In genomic region chr7:98282727-98283126, GRCh38 we compare ENCODE assay signal across 8 cellular contexts. TPM values are rescaled to one million over a fixed set of nuclear protein-coding genes. Genes with fewer than 3 reads are reported as not detected.
DNase-seq lines count a peak whose midpoint lies in the region; ATAC-seq, FAIRE-seq and TF ChIP-seq lines count a peak whose summit lies in the region.

No MANE protein-coding gene starts in this region.

- peak overlapping the region; percentile 16 to 83 (median 62) for H3K27ac Mint-ChIP-seq in IgD-negative memory B cell
- H3K27ac Mint-ChIP-seq in central memory CD8-positive, alpha-beta T cell (ENCODE audit: low read depth) = peak overlapping the region; percentile 71

- CTCF ChIA-PET in A549 (lab: Yijun Ruan, JAX) = interaction anchor here (0.8 to 1.2 kb wide), 3 partner anchors 12 to 138 kb away, joined by 3 to 7 read pairs (median 3); partner anchors contain the start of gene BAIAP2L1

- FAIRE-seq in A549 (lab: Jason Lieb, UNC) = no peak

- no peaks in the 10 kb centered on the region for H3K27me3 ChIP-seq in mucosa of stomach (ENCODE audit: control insufficient read depth, insufficient read depth, low read length)

- H3K36me3 ChIP-seq in mucosa of stomach (ENCODE audit: control insufficient read depth, insufficient read depth, low read length) = peaks cover 7% of the 10 kb centered on the region

- POLR2A ChIA-PET in A549 (lab: Yijun Ruan, JAX) = no interaction called here

- peak overlapping the region; percentile 97 for H3K9ac ChIP-seq in mucosa of stomach (ENCODE audit: low read length)

- no peak for TF ChIP-seq CTCF in A549 (IDR thresholded peaks at IDR 0.05)

- H3K9me3 ChIP-seq in A549 = no peaks in the 10 kb centered on the region
- H3K9me3 ChIP-seq in mucosa of stomach (ENCODE audit: control insufficient read depth, low read length) = no peaks in the 10 kb centered on the region

- H3K27ac ChIP-seq in A549 = peak overlapping the region; percentile 98 to 99

- H3K36me3 Mint-ChIP-seq in IgD-negative memory B cell = no peaks in the 10 kb centered on the region
- peaks cover 9% of the 10 kb centered on the region for H3K36me3 Mint-ChIP-seq in central memory CD8-positive, alpha-beta T cell (ENCODE audit: insufficient read depth)

- peak overlapping the region; percentile 98 for H3K4me2 ChIP-seq in A549

- H3K4me1 Mint-ChIP-seq in IgD-negative memory B cell = peaks cover 10 to 22% (median 11%) of the 10 kb centered on the region in 3 donors
- peaks cover 24% of the 10 kb centered on the region for H3K4me1 Mint-ChIP-seq in central memory CD8-positive, alpha-beta T cell

- H3K4me3 ChIP-seq in A549 (peak overlapping the region; percentile 98), mucosa of stomach (ENCODE audit: low read length) (peak overlapping the region; percentile 96)

- 59% methylated on average over 16 of the region's 16 CpGs for WGBS in A549 (ENCODE audit: missing lambda C conversion rate)

- no peak for TF ChIP-seq EP300 in A549 (IDR thresholded peaks at IDR 0.05)

- DNase-seq in A549 (ENCODE audit: low read depth in 1 of 2, low spot score in 1 of 2) = no peak
- no peak for DNase-seq in central memory CD8-positive, alpha-beta T cell (ENCODE audit: low spot score in 2 of 2)
- DNase-seq in NCI-H524 (lab: John Stamatoyannopoulos, UW) = no peak
- no peak for DNase-seq in germinal center (ENCODE audit: low spot score)

- peak overlapping the region; percentile 72 to 90 (median 82) for H3K4me3 Mint-ChIP-seq in IgD-negative memory B cell
- peak overlapping the region; percentile 76 for H3K4me3 Mint-ChIP-seq in central memory CD8-positive, alpha-beta T cell

- no peak for TF ChIP-seq RAD21 in A549 (conservative IDR thresholded peaks at IDR 0.05 in 1 of 2, IDR thresholded peaks at IDR 0.05 in 1 of 2)

- peaks cover 69% of the 10 kb centered on the region for H3K4me1 ChIP-seq in A549
- peaks cover 78% of the 10 kb centered on the region for H3K4me1 ChIP-seq in mucosa of stomach (ENCODE audit: control insufficient read depth, insufficient read depth, low read length)

- no peak for TF ChIP-seq POLR2A in A549 (IDR thresholded peaks at IDR 0.05; ENCODE audit: low read length)

- H3K9me3 Mint-ChIP-seq in IgD-negative memory B cell = no peaks in the 10 kb centered on the region
- no peaks in the 10 kb centered on the region for H3K9me3 Mint-ChIP-seq in central memory CD8-positive, alpha-beta T cell

- ATAC-seq in A549 (no peak), GM18907 (IDR thresholded peaks at IDR 0.05; ENCODE audit: unreplicated experiment) (no peak), GM21723 (IDR thresholded peaks at IDR 0.05; ENCODE audit: unreplicated experiment) (no peak)
- no peak for ATAC-seq in central memory CD8-positive, alpha-beta T cell (replicated peaks; ENCODE audit: extremely low read depth, poor library complexity, severe bottlenecking)

- no peaks in the 10 kb centered on the region for H3K27me3 Mint-ChIP-seq in IgD-negative memory B cell
- H3K27me3 Mint-ChIP-seq in central memory CD8-positive, alpha-beta T cell = no peaks in the 10 kb centered on the region

TF ChIP-seq in A549, 52 proteins besides CTCF, POLR2A, EP300 and RAD21:
- no peak for TF ChIP-seq EHF (CRISPR knock-in tag; IDR thresholded peaks at IDR 0.05)
- 0 out of 2 replicates have a peak, but pooled peaks have one; percentile 38 for TF ChIP-seq TFCP2L1 (CRISPR knock-in tag; IDR thresholded peaks at IDR 0.05)

RNA-seq across cellular contexts. Expression of gene BRI3, which starts 1.2 kb away (rescaled TPM):
- 61.0 and 68.3 TPM in 2 replicates for polyA plus RNA-seq in A549 (2011; rRNA removed)
- 67.0 and 79.0 TPM in 2 replicates for polyA plus RNA-seq in A549 (2012; cell fraction: cytosol; rRNA removed)
- polyA plus RNA-seq in A549 (2012; cell fraction: nucleus; rRNA removed) = 29.3 and 35.6 TPM in 2 replicates
- 60.8 to 73.0 TPM (median 61.5 TPM) in 3 replicates for polyA plus RNA-seq in A549 (2017; fragmentation: RNase III; extraction: RNeasy Plus Mini Kit Qiagen cat#74134 plus additional on column Dnase treatment)
- 49.2 and 51.8 TPM in 2 replicates for polyA minus RNA-seq in A549 (2011; rRNA and poly(A)+ RNA removed)
- polyA plus RNA-seq in IgD-negative memory B cell = 16.6 TPM

RNA-seq across cellular contexts. Expression of gene TECPR1, which starts 30.7 kb away (rescaled TPM):
- polyA plus RNA-seq in A549 (2011; rRNA removed) (2.5 TPM in 2 replicates), A549 (2017; fragmentation: RNase III; extraction: RNeasy Plus Mini Kit Qiagen cat#74134 plus additional on column Dnase treatment) (8.4 to 11.2 TPM (median 11.1 TPM) in 3 replicates), IgD-negative memory B cell (28.8 TPM)
- polyA plus RNA-seq in A549 (2012; cell fraction: cytosol; rRNA removed) = 2.8 and 3.8 TPM in 2 replicates
- 14.1 and 21.5 TPM in 2 replicates for polyA plus RNA-seq in A549 (2012; cell fraction: nucleus; rRNA removed)
- polyA minus RNA-seq in A549 (2011; rRNA and poly(A)+ RNA removed) = 2.9 and 4.4 TPM in 2 replicates
